Comparison of ENCODE assay signal across 8 cellular contexts in genomic region chr13:30408319-30409101, GRCh38.
DNase-seq lines count a peak whose midpoint lies in the region; ATAC-seq and TF ChIP-seq lines count a peak whose summit lies in the region.

No MANE protein-coding gene starts in this region.

- ATAC-seq in HG02763 (IDR thresholded peaks at IDR 0.05; ENCODE audit: unreplicated experiment), result peak; percentile 84
- ATAC-seq in effector memory CD8-positive, alpha-beta T cell (replicated peaks), result peak; percentile 91
- peak; percentile 89 for ATAC-seq in memory B cell (ENCODE audit: low read depth)

- H3K9me3 Mint-ChIP-seq in effector memory CD8-positive, alpha-beta T cell, result no peaks in the 10 kb centered on the region
- no peaks in the 10 kb centered on the region for H3K9me3 Mint-ChIP-seq in memory B cell

- peak overlapping the region; percentile 78 to 80 for H3K4me3 Mint-ChIP-seq in effector memory CD8-positive, alpha-beta T cell
- H3K4me3 Mint-ChIP-seq in memory B cell, result peak overlapping the region; percentile 73

- peak overlapping the region; percentile 46 to 84 for H3K27ac Mint-ChIP-seq in effector memory CD8-positive, alpha-beta T cell
- H3K27ac Mint-ChIP-seq in memory B cell, result peak overlapping the region; percentile 88

- H3K27me3 Mint-ChIP-seq in effector memory CD8-positive, alpha-beta T cell, result no peaks in the 10 kb centered on the region
- H3K27me3 Mint-ChIP-seq in memory B cell, result no peaks in the 10 kb centered on the region

- DNase-seq in NCI-H226 (peak; percentile 60), memory B cell (ENCODE audit: low spot score in 2 of 2) (peak; percentile 85 to 88), NCI-H1436 (lab: John Stamatoyannopoulos, UW) (no peak)
- peak; percentile 67 to 81 (median 72) for DNase-seq in activated CD8-positive, alpha-beta memory T cell treated with anti-CD3 and anti-CD28 coated beads for 48 hours (ENCODE audit: low read depth in 2 of 3, low spot score in 2 of 3)
- peak; percentile 87 to 88 (median 87) for DNase-seq in effector memory CD8-positive, alpha-beta T cell
- DNase-seq in stimulated activated CD8-positive, alpha-beta memory T cell treated with anti-CD3 and anti-CD28 coated beads, Interleukin-12 subunit alpha, Interleukin-12 subunit beta, amount 100 ng/mL, for 24 hours (ENCODE audit: extremely low read depth), result peak; percentile 71

- peaks cover 17 to 20% of the 10 kb centered on the region in 2 donors for H3K4me1 Mint-ChIP-seq in effector memory CD8-positive, alpha-beta T cell (ENCODE audit: low read depth in 2 of 2)
- peaks cover 31% of the 10 kb centered on the region for H3K4me1 Mint-ChIP-seq in memory B cell

- peak; percentile 46 for TF ChIP-seq POLR2A in GM15510 (IDR thresholded peaks at IDR 0.05; ENCODE audit: borderline replicate concordance, extremely low read depth, insufficient read length)

- no peaks in the 10 kb centered on the region for H3K36me3 Mint-ChIP-seq in effector memory CD8-positive, alpha-beta T cell (ENCODE audit: insufficient read depth)
- H3K36me3 Mint-ChIP-seq in memory B cell, result no peaks in the 10 kb centered on the region
